ENCODE assay signal across 8 cellular contexts in genomic region chr2:61649941-61650340, GRCh38.
A peak's percentile ranks its signal among the peaks of the same experiment; 100 is the strongest.
DNase-seq lines count a peak whose midpoint lies in the region; FAIRE-seq and TF ChIP-seq lines count a peak whose summit lies in the region.
"Not testable (repeated sequence)": the region's sequence is repeated elsewhere in the genome, so short reads cannot be mapped to it uniquely, and the experiment has no call there.

No MANE protein-coding gene starts in this region.

- not testable (repeated sequence) for H2AK5ac ChIP-seq in neuronal stem cell (ENCODE audit: low read depth, low read length)

- not testable (repeated sequence) for H3K14ac ChIP-seq in neuronal stem cell (ENCODE audit: low read length)

- H2BK12ac ChIP-seq in neuronal stem cell (ENCODE audit: low read length) = not testable (repeated sequence)

- not testable (repeated sequence) for H4K91ac ChIP-seq in neuronal stem cell (ENCODE audit: low read depth, low read length, poor library complexity)

- peaks cover 11% of the 10 kb centered on the region for H3K36me3 Mint-ChIP-seq in HFFc6 (ENCODE audit: low read depth)

- DNase-seq in EL (peak; percentile 24), HFFc6 (peak; percentile 15), M059J (ENCODE audit: low read depth) (peak; percentile 52), amniotic epithelial cell (ENCODE audit: low read depth) (peak; percentile 13), bronchial epithelial cell (ENCODE audit: low read depth) (peak; percentile 7), fibroblast of mammary gland (ENCODE audit: low read depth) (peak; percentile 21), spleen (peak; percentile 2)
- not testable (repeated sequence) for DNase-seq in neuronal stem cell (ENCODE audit: low spot score)

- H3K9me3 ChIP-seq in neuronal stem cell (replicated peaks in 1 of 2; ENCODE audit: control insufficient read depth in 2 of 2, insufficient read depth in 1 of 2, low read depth in 1 of 2, low read length in 2 of 2) = not testable (repeated sequence)
- H3K9me3 ChIP-seq in spleen = peaks cover 0 to 23% (median 9%) of the 10 kb centered on the region in 8 donors

- H3K9me3 Mint-ChIP-seq in HFFc6 = peaks cover 18% of the 10 kb centered on the region; the same call in 1 of the 2 replicates

- not testable (repeated sequence) for H3K4me3 Mint-ChIP-seq in HFFc6

- not testable (repeated sequence) for H3K27me3 Mint-ChIP-seq in HFFc6 (ENCODE audit: insufficient read depth)

- H2BK5ac ChIP-seq in neuronal stem cell (ENCODE audit: low read length) = not testable (repeated sequence)

- H3K27me3 ChIP-seq in bronchial epithelial cell (ENCODE audit: control insufficient read depth, insufficient read depth, low read length); neuronal stem cell (ENCODE audit: control insufficient read depth in 3 of 3, insufficient read depth in 3 of 3, low read depth in 1 of 3, low read length in 3 of 3); spleen (replicated peaks in 1 of 7): not testable (repeated sequence)

- not testable (repeated sequence) for H4K8ac ChIP-seq in neuronal stem cell (ENCODE audit: low read depth, low read length)

- peaks cover 23% of the 10 kb centered on the region for H3K4me1 Mint-ChIP-seq in HFFc6 (ENCODE audit: low read depth)

- not testable (repeated sequence) for H2BK120ac ChIP-seq in neuronal stem cell (ENCODE audit: low read depth, low read length)

- not testable (repeated sequence) for H3K9ac ChIP-seq in neuronal stem cell (ENCODE audit: low read depth, low read length, poor library complexity)

- peak overlapping the region; percentile 8 for H3K18ac ChIP-seq in neuronal stem cell (ENCODE audit: low read length)

- not testable (repeated sequence) for H3K4me2 ChIP-seq in neuronal stem cell (ENCODE audit: insufficient read depth, low read length, poor library complexity, severe bottlenecking)

- H3K27ac Mint-ChIP-seq in HFFc6 = not testable (repeated sequence)

- not testable (repeated sequence) for H2BK15ac ChIP-seq in neuronal stem cell (ENCODE audit: low read length)

- not testable (repeated sequence) for H3K4ac ChIP-seq in neuronal stem cell (ENCODE audit: low read length)

- not testable (repeated sequence) for H3K4me3 ChIP-seq in bronchial epithelial cell (ENCODE audit: low read depth, low read length); fibroblast of mammary gland (ENCODE audit: control insufficient read depth, low read depth, low read length); neuronal stem cell (ENCODE audit: low read length in 2 of 2); spleen

- not testable (repeated sequence) for H2AFZ ChIP-seq in neuronal stem cell (ENCODE audit: low read length)

- H3K27ac ChIP-seq in neuronal stem cell (replicated peaks; ENCODE audit: low read length); spleen: not testable (repeated sequence)

- intact Hi-C loops in spleen (cut with DNase I; ENCODE audit: low total_unique reads) = not testable (repeated sequence)

- H3K79me1 ChIP-seq in neuronal stem cell (ENCODE audit: low read depth, low read length) = not testable (repeated sequence)

- TF ChIP-seq CTCF in HFFc6 (IDR thresholded peaks at IDR 0.05); bronchial epithelial cell (IDR thresholded peaks at IDR 0.05; ENCODE audit: insufficient read depth, low read length, severe bottlenecking); fibroblast of mammary gland (conservative IDR thresholded peaks at IDR 0.05; ENCODE audit: control insufficient read depth, insufficient read depth, low read depth, low read length); spleen (IDR thresholded peaks at IDR 0.05 in 8 of 11, conservative IDR thresholded peaks at IDR 0.05 in 3 of 11): not testable (repeated sequence)

- TF ChIP-seq POLR2A in spleen (IDR thresholded peaks at IDR 0.05) = not testable (repeated sequence)

- not testable (repeated sequence) for H3K23ac ChIP-seq in neuronal stem cell (ENCODE audit: low read depth, low read length, poor library complexity)

- H3K4me1 ChIP-seq in neuronal stem cell (ENCODE audit: control insufficient read depth in 2 of 2, insufficient read depth in 1 of 2, low read depth in 1 of 2, low read length in 2 of 2); spleen: not testable (repeated sequence)

- FAIRE-seq in bronchial epithelial cell (lab: Jason Lieb, UNC) = not testable (repeated sequence)

- no CpG with 5 or more reads among the region's 3 CpGs for WGBS in neuronal stem cell (ENCODE audit: extremely low coverage in 2 of 2, insufficient read length in 2 of 2, insufficient replicate concordance in 1 of 2), 2 donors
- WGBS in spleen, 5 donors = 81 to 94% (median 92%) methylated on average over 3 of the region's 3 CpGs

- H3K36me3 ChIP-seq in bronchial epithelial cell (ENCODE audit: control insufficient read depth, insufficient read depth, low read length); neuronal stem cell (replicated peaks in 1 of 2; ENCODE audit: control insufficient read depth in 2 of 2, insufficient read depth in 2 of 2, low read length in 2 of 2); spleen: not testable (repeated sequence)
